In genomic region chr6:112372213-112372806, GRCh38 we compare ENCODE assay signal across 8 cellular contexts. TPM values are rescaled to one million over a fixed set of nuclear protein-coding genes. Genes with fewer than 3 reads are reported as not detected.
DNase-seq lines count a peak whose midpoint lies in the region; ATAC-seq and TF ChIP-seq lines count a peak whose summit lies in the region.

No MANE protein-coding gene starts in this region.

- peaks cover 30 to 41% of the 10 kb centered on the region in 2 donors for H3K27me3 Mint-ChIP-seq in effector memory CD8-positive, alpha-beta T cell

- H3K36me3 Mint-ChIP-seq in effector memory CD8-positive, alpha-beta T cell (ENCODE audit: insufficient read depth): no peaks in the 10 kb centered on the region

- TF ChIP-seq CTCF in C4-2B (conservative IDR thresholded peaks at IDR 0.05) (peak; percentile 65), ascending aorta (IDR thresholded peaks at IDR 0.05) (peak in 2 of 3 experiments; percentile 23 to 51), kidney epithelial cell (IDR thresholded peaks at IDR 0.05; ENCODE audit: insufficient read depth, low read length, poor library complexity, severe bottlenecking) (peak; percentile 35)

- H3K27me3 ChIP-seq in ascending aorta: no peaks in the 10 kb centered on the region
- peaks cover under 1% of the 10 kb centered on the region for H3K27me3 ChIP-seq in kidney epithelial cell (ENCODE audit: control insufficient read depth, insufficient read depth, low read length)

- no peaks in the 10 kb centered on the region for H3K4me1 Mint-ChIP-seq in effector memory CD8-positive, alpha-beta T cell (ENCODE audit: low read depth in 2 of 2)

- DNase-seq in HT1080 (ENCODE audit: low read depth): peak; percentile 39
- DNase-seq in ascending aorta (ENCODE audit: low spot score in 2 of 2): no peak
- no peak for DNase-seq in kidney epithelial cell (ENCODE audit: low read depth)
- DNase-seq in effector memory CD8-positive, alpha-beta T cell: no peak
- no peak for DNase-seq in NCI-H187 treated with DMSO at 0.1 percent for 48 hours (lab: John Stamatoyannopoulos, UW)
- DNase-seq in SKM-1 (lab: John Stamatoyannopoulos, UW; ENCODE audit: unreplicated experiment): no peak

- H3K27ac ChIP-seq in C4-2B: no peak overlapping the region
- H3K27ac ChIP-seq in ascending aorta: no peak overlapping the region

- H3K4me3 ChIP-seq in ascending aorta (no peak overlapping the region), kidney epithelial cell (ENCODE audit: low read depth, low read length) (no peak overlapping the region)

- no peaks in the 10 kb centered on the region for H3K9me3 ChIP-seq in ascending aorta

- no peaks in the 10 kb centered on the region for H3K9me3 Mint-ChIP-seq in effector memory CD8-positive, alpha-beta T cell

- intact Hi-C loops in ascending aorta (cut with DNase I): no loop called here

- no peak overlapping the region for H3K4me3 Mint-ChIP-seq in effector memory CD8-positive, alpha-beta T cell

- no peaks in the 10 kb centered on the region for H3K36me3 ChIP-seq in ascending aorta
- no peaks in the 10 kb centered on the region for H3K36me3 ChIP-seq in kidney epithelial cell (ENCODE audit: control insufficient read depth, insufficient read depth, low read length)

- no peak for ATAC-seq in effector memory CD8-positive, alpha-beta T cell (replicated peaks)
- no peak for ATAC-seq in GM21825 (IDR thresholded peaks at IDR 0.05; ENCODE audit: unreplicated experiment)

- no peak overlapping the region for H3K27ac Mint-ChIP-seq in effector memory CD8-positive, alpha-beta T cell

- no peaks in the 10 kb centered on the region for H3K4me1 ChIP-seq in ascending aorta

RNA-seq across cellular contexts. Expression of gene RFPL4B, which starts 25.2 kb away (rescaled TPM):
- total RNA-seq in HT1080 (2014; rRNA removed; shearing (Covaris generic)): 0.03 TPM in 1 of 2 replicates, not detected in the other
- polyA plus RNA-seq in HT1080 (2015; cell fraction: cytosol; rRNA removed): not detected in 2 replicates
- polyA plus RNA-seq in HT1080 (2015; cell fraction: nucleus; rRNA removed): 0.06 TPM in 1 of 2 replicates, not detected in the other
- not detected for total RNA-seq in ascending aorta
- total RNA-seq in kidney epithelial cell: not detected in 2 replicates
